In the genomic region with DNA sequence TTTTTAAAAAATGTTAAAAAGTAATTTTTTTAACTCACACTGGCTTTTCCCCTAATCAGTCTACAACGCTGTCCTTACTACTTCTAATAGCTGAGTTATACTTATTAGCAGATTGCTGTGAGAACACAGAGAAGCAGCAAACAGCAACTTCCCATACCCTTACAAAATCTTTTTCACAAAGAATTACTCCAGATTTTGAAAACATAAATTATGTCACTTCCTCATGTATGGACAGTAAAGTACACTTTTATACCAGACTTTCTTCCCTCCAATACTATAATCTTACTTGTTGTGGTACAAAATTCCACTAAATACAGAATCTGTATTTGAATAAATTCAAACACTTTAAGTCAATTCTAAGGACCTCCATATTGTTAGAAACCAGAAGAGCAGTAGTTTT, we compare ENCODE assay signal across 8 cellular contexts. TPM values are rescaled to one million over a fixed set of nuclear protein-coding genes. Genes with fewer than 3 reads are reported as not detected.
DNase-seq lines count a peak whose midpoint lies in the region; ATAC-seq and TF ChIP-seq lines count a peak whose summit lies in the region.

No MANE protein-coding gene starts in this region.

- peak overlapping the region; percentile 89 for H3K4me3 Mint-ChIP-seq in MCF 10A (ENCODE audit: unreplicated experiment)
- H3K4me3 Mint-ChIP-seq in natural killer cell treated with Interleukin-12 subunit alpha and Interleukin-12 subunit beta and Interleukin-15 and Interleukin-18, amount 100 ng/mL, for 72 hours = peak overlapping the region; percentile 93

- H3K36me3 Mint-ChIP-seq in MCF 10A (ENCODE audit: insufficient read depth, unreplicated experiment) = peaks cover 52% of the 10 kb centered on the region
- peaks cover 5% of the 10 kb centered on the region for H3K36me3 Mint-ChIP-seq in natural killer cell treated with Interleukin-12 subunit alpha and Interleukin-12 subunit beta and Interleukin-15 and Interleukin-18, amount 100 ng/mL, for 72 hours

- H3K4me1 ChIP-seq in BE2C = no peaks in the 10 kb centered on the region; the same call in 1 of the 2 replicates

- no TSS peak for BruUV-seq in MCF 10A (replicated peaks; lab: Mats Ljungman, UMichigan)

- H3K4me1 Mint-ChIP-seq in MCF 10A (ENCODE audit: insufficient read depth, unreplicated experiment) = peaks cover 6% of the 10 kb centered on the region
- H3K4me1 Mint-ChIP-seq in natural killer cell treated with Interleukin-12 subunit alpha and Interleukin-12 subunit beta and Interleukin-15 and Interleukin-18, amount 100 ng/mL, for 72 hours (ENCODE audit: low read depth in 2 of 2) = peaks cover 23 to 29% of the 10 kb centered on the region in 2 donors

- DNase-seq in BE2C (no peak), MCF 10A (ENCODE audit: unreplicated experiment) (no peak), GM03348 (ENCODE audit: low spot score) (no peak), NCI-H187 (lab: John Stamatoyannopoulos, UW) (no peak)
- DNase-seq in natural killer cell treated with Interleukin-12 subunit alpha and Interleukin-12 subunit beta and Interleukin-15 and Interleukin-18, amount 100 ng/mL, for 72 hours (ENCODE audit: low spot score) = no peak

- no peaks in the 10 kb centered on the region for H3K27me3 Mint-ChIP-seq in MCF 10A (ENCODE audit: insufficient read depth, unreplicated experiment)
- H3K27me3 Mint-ChIP-seq in natural killer cell treated with Interleukin-12 subunit alpha and Interleukin-12 subunit beta and Interleukin-15 and Interleukin-18, amount 100 ng/mL, for 72 hours = no peaks in the 10 kb centered on the region

- no peaks in the 10 kb centered on the region for H3K9me3 ChIP-seq in BE2C
- no peaks in the 10 kb centered on the region for H3K9me3 ChIP-seq in KOPT-K1 (ENCODE audit: insufficient read depth, low read length, poor library complexity, severe bottlenecking)

- H3K27ac Mint-ChIP-seq in MCF 10A (ENCODE audit: low read depth, unreplicated experiment) = peak overlapping the region; percentile 96
- H3K27ac Mint-ChIP-seq in natural killer cell treated with Interleukin-12 subunit alpha and Interleukin-12 subunit beta and Interleukin-15 and Interleukin-18, amount 100 ng/mL, for 72 hours = peak overlapping the region; percentile 92 to 98

- no peak for ATAC-seq in natural killer cell treated with Interleukin-12 subunit alpha and Interleukin-12 subunit beta and Interleukin-15 and Interleukin-18, amount 100 ng/mL, for 72 hours
- ATAC-seq in HG03196 (IDR thresholded peaks at IDR 0.05; ENCODE audit: unreplicated experiment) = no peak
- no peak for ATAC-seq in GM18520 (IDR thresholded peaks at IDR 0.05; ENCODE audit: unreplicated experiment)

- H3K4me3 ChIP-seq in BE2C (ENCODE audit: low read depth, low read length) = peak overlapping the region; percentile 96

- CTCF ChIA-PET in MCF 10A (lab: Yijun Ruan, JAX) = interaction anchor here (0.6 to 0.7 kb wide), 2 partner anchors 231 to 1181 kb away, joined by 3 read pairs; no protein-coding TSS in a partner anchor

- intact Hi-C loops in MCF 10A (cut with micrococcal nuclease) = no loop called here

- H3K36me3 ChIP-seq in BE2C = peaks cover 35% of the 10 kb centered on the region
- H3K36me3 ChIP-seq in KOPT-K1 (ENCODE audit: insufficient read depth, low read length) = peaks cover 42% of the 10 kb centered on the region

- TF ChIP-seq CTCF in BE2C (IDR thresholded peaks at IDR 0.05; ENCODE audit: low read depth, low read length) (no peak), MCF 10A (IDR thresholded peaks at IDR 0.05; ENCODE audit: unreplicated experiment) (no peak)

- POLR2A ChIA-PET in MCF 10A (lab: Yijun Ruan, JAX) = interaction anchor here (0.6 to 4.7 kb wide), 6 partner anchors 8 to 213 kb away, joined by 3 to 35 read pairs (median 4); partner anchors contain the start of genes PRKCI and SEC62

- no peaks in the 10 kb centered on the region for H3K9me3 Mint-ChIP-seq in MCF 10A (ENCODE audit: unreplicated experiment)
- no peaks in the 10 kb centered on the region for H3K9me3 Mint-ChIP-seq in natural killer cell treated with Interleukin-12 subunit alpha and Interleukin-12 subunit beta and Interleukin-15 and Interleukin-18, amount 100 ng/mL, for 72 hours

- H3K27me3 ChIP-seq in BE2C = no peaks in the 10 kb centered on the region

- peak overlapping the region; percentile 92 for H3K27ac ChIP-seq in KOPT-K1 (ENCODE audit: low read depth, low read length, poor library complexity, severe bottlenecking)

RNA-seq across cellular contexts. Expression of gene PHC3, which starts 2.1 kb away (rescaled TPM):
- 4.3 TPM for polyA plus RNA-seq in BE2C (2012; ENCODE audit: insufficient read depth, insufficient read length, low read depth)
- total RNA-seq in MCF 10A (2022) = 54.3 and 65.3 TPM in 2 replicates
- total RNA-seq in natural killer cell treated with Interleukin-12 subunit alpha and Interleukin-12 subunit beta and Interleukin-15 and Interleukin-18, amount 100 ng/mL, for 72 hours = 10 to 100 TPM; 53.2 to 77.6 TPM

RNA-seq across cellular contexts. Expression of gene PRKCI, which starts 42.8 kb away (rescaled TPM):
- 9.7 TPM for polyA plus RNA-seq in BE2C (2012; ENCODE audit: insufficient read depth, insufficient read length, low read depth)
- total RNA-seq in MCF 10A (2022) = 46.3 and 62.8 TPM in 2 replicates
- total RNA-seq in natural killer cell treated with Interleukin-12 subunit alpha and Interleukin-12 subunit beta and Interleukin-15 and Interleukin-18, amount 100 ng/mL, for 72 hours = 10 to 100 TPM; 12.4 to 26.3 TPM
